ENCODE assay signal across 12 cellular contexts in genomic region chr4:89539374-89539773, GRCh38.
A peak's percentile ranks its signal among the peaks of the same experiment; 100 is the strongest.
DNase-seq lines count a peak whose midpoint lies in the region; ATAC-seq and TF ChIP-seq lines count a peak whose summit lies in the region.
"Had no signal": no experiment of that assay in that cellular context is flagged by ENCODE, and none has a peak within 500 bp of the region (broad histone marks: within the 10 kb centered on the region; RNA-seq: fewer than 3 reads in every experiment).

No MANE protein-coding gene starts in this region.

- intact Hi-C loops in left lung (cut with DNase I) = no loop called here

- in situ Hi-C loops in HAP-1 (cut with MboI; ENCODE audit: low sequenced_read_pairs) = no loop called here

- H3K4me1 ChIP-seq in ACC112 (ENCODE audit: control insufficient read depth, insufficient read depth, low read length, unreplicated experiment) (peaks cover 17% of the 10 kb centered on the region), HEK293 (ENCODE audit: control insufficient read depth, insufficient read depth, low read length) (0 out of 2 replicates have a peak, but pooled peaks cover 3% of the 10 kb centered on the region), left lung (no peaks in the 10 kb centered on the region), HAP-1 (peaks cover 16% of the 10 kb centered on the region)

- POLR2A ChIA-PET in HEK293 (lab: Yijun Ruan, JAX) = no interaction called here

- TF ChIP-seq CTCF in HEK293 (tag by site-specific recombination; IDR thresholded peaks at IDR 0.05) (no peak), left lung (IDR thresholded peaks at IDR 0.05) (no peak)

- no peaks in the 10 kb centered on the region for H3K27me3 ChIP-seq in ACC112 (ENCODE audit: insufficient read depth, low read length)
- no peaks in the 10 kb centered on the region for H3K27me3 ChIP-seq in left lung
- H3K27me3 ChIP-seq in HAP-1 (ENCODE audit: low read depth) = no peaks in the 10 kb centered on the region

- peak; percentile 30 for ATAC-seq in left lung
- no peak for ATAC-seq in GM18502 (IDR thresholded peaks at IDR 0.05; ENCODE audit: poor library complexity, unreplicated experiment)
- ATAC-seq: left ventricle myocardium superior had no signal

- H3K4me3 ChIP-seq in ACC112 (ENCODE audit: low read depth, low read length) = no peak overlapping the region
- H3K4me3 ChIP-seq in HEK293 (ENCODE audit: low read depth, low read length) = no peak overlapping the region
- no peak overlapping the region for H3K4me3 ChIP-seq in left lung
- H3K4me3 ChIP-seq in HAP-1 = no peak overlapping the region

- H3K27ac ChIP-seq in ACC112 (ENCODE audit: low read depth, low read length) (peak overlapping the region; percentile 77), HEK293 (ENCODE audit: extremely low read depth, low read depth, low read length) (no peak overlapping the region), left lung (no peak overlapping the region)

- H3K36me3 ChIP-seq in ACC112 (ENCODE audit: insufficient read depth, low read length) (no peaks in the 10 kb centered on the region), HEK293 (ENCODE audit: control insufficient read depth in 2 of 2, insufficient read depth in 1 of 2, low read length in 2 of 2) (no peaks in the 10 kb centered on the region), left lung (no peaks in the 10 kb centered on the region), HAP-1 (replicated peaks) (no peaks in the 10 kb centered on the region)

- no peaks in the 10 kb centered on the region for H3K79me2 ChIP-seq in ACC112 (ENCODE audit: control insufficient read depth, insufficient read depth, low read length, unreplicated experiment)

- H3K9me3 ChIP-seq in HEK293 (ENCODE audit: control insufficient read depth, insufficient read depth, low read depth, low read length) = no peaks in the 10 kb centered on the region
- H3K9me3 ChIP-seq in left lung = no peaks in the 10 kb centered on the region
- H3K9me3 ChIP-seq in HAP-1 = no peaks in the 10 kb centered on the region

- no peak overlapping the region for H2AFZ ChIP-seq in ACC112 (ENCODE audit: low read length, unreplicated experiment)

- peak; percentile 50 for DNase-seq in astrocyte of the hippocampus (ENCODE audit: low read depth, low spot score)
- no peak for DNase-seq in left lung
- no peak for DNase-seq in inferior parietal cortex (ENCODE audit: extremely low spot score)
- no peak for DNase-seq in NCI-H2081 treated with DMSO at 0.1 percent for 48 hours (lab: John Stamatoyannopoulos, UW)
- DNase-seq in HAP-1 (ENCODE audit: low spot score in 2 of 2) = no peak
- DNase-seq: left ventricle myocardium superior; NCI-H1105 treated with DMSO at 0.1 percent for 48 hours; NCI-H526; stimulated activated CD4-positive, alpha-beta T cell treated with anti-CD3 and anti-CD28 coated beads, Interleukin-15, amount 100 ng/mL, for 24 hours had no signal

- CTCF ChIA-PET in HEK293 (lab: Yijun Ruan, JAX) = no interaction called here

TF ChIP-seq in HEK293, 187 proteins besides CTCF, POLR2A, EP300 and RAD21 (continues in another document):
- TF ChIP-seq FEZF1 (tag by site-specific recombination; IDR thresholded peaks at IDR 0.05) (peak; percentile 61), BCL11A (tag by site-specific recombination; IDR thresholded peaks at IDR 0.05; ENCODE audit: low read depth) (no peak), ZBTB21 (tag by site-specific recombination; IDR thresholded peaks at IDR 0.05) (0 out of 2 replicates have a peak, but pooled peaks have one; percentile 28), GFI1B (tag by site-specific recombination; IDR thresholded peaks at IDR 0.05) (no peak), ZSCAN30 (tag by site-specific recombination; IDR thresholded peaks at IDR 0.05) (no peak), ZNF843 (tag by site-specific recombination; IDR thresholded peaks at IDR 0.05) (peak; percentile 58), ZNF23 (tag by site-specific recombination; IDR thresholded peaks at IDR 0.05; ENCODE audit: borderline replicate concordance) (no peak), PRDM10 (tag by site-specific recombination; IDR thresholded peaks at IDR 0.05) (peak; percentile 52), PRDM1 (tag by site-specific recombination; IDR thresholded peaks at IDR 0.05) (peak; percentile 60), ZNF629 (tag by site-specific recombination; IDR thresholded peaks at IDR 0.05) (peak; percentile 49; the same call in 1 of the 2 replicates), HIC1 (tag by site-specific recombination; IDR thresholded peaks at IDR 0.05) (peak; percentile 60), ZEB2 (tag by site-specific recombination; IDR thresholded peaks at IDR 0.05) (peak; percentile 66; the same call in 1 of the 2 replicates), SP7 (tag by site-specific recombination; IDR thresholded peaks at IDR 0.05) (peak; percentile 97), YY1 (tag by site-specific recombination; IDR thresholded peaks at IDR 0.05) (no peak), ZNF660 (tag by site-specific recombination; IDR thresholded peaks at IDR 0.05) (0 out of 2 replicates have a peak, but pooled peaks have one; percentile 42), ZBTB20 (tag by site-specific recombination; IDR thresholded peaks at IDR 0.05) (peak; percentile 32; the same call in 1 of the 2 replicates), ZNF677 (tag by site-specific recombination; IDR thresholded peaks at IDR 0.05) (no peak), SETDB1 (IDR thresholded peaks at IDR 0.05; ENCODE audit: insufficient read length, low read length) (no peak), ZNF146 (tag by site-specific recombination; IDR thresholded peaks at IDR 0.05) (no peak)
- TF ChIP-seq, protein P1, sequence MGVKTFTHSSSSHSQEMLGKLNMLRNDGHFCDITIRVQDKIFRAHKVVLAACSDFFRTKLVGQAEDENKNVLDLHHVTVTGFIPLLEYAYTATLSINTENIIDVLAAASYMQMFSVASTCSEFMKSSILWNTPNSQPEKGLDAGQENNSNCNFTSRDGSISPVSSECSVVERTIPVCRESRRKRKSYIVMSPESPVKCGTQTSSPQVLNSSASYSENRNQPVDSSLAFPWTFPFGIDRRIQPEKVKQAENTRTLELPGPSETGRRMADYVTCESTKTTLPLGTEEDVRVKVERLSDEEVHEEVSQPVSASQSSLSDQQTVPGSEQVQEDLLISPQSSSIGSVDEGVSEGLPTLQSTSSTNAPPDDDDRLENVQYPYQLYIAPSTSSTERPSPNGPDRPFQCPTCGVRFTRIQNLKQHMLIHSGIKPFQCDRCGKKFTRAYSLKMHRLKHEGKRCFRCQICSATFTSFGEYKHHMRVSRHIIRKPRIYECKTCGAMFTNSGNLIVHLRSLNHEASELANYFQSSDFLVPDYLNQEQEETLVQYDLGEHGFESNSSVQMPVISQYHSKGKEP (tag by site-specific recombination; IDR thresholded peaks at IDR 0.05) = no peak
